In genomic region chr5:136730426-136730825, GRCh38 we compare ENCODE assay signal across 2 cellular contexts.
TF ChIP-seq lines count a peak whose summit lies in the region.

No MANE protein-coding gene starts in this region.

TF ChIP-seq in HEK293, 187 proteins besides CTCF, POLR2A, EP300 and RAD21 (continued from another document):
- TF ChIP-seq, protein P1, sequence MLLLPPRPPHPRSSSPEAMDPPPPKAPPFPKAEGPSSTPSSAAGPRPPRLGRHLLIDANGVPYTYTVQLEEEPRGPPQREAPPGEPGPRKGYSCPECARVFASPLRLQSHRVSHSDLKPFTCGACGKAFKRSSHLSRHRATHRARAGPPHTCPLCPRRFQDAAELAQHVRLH (tag by site-specific recombination; IDR thresholded peaks at IDR 0.05) = no peak
- no peak for TF ChIP-seq ZNF175 (tag by site-specific recombination; IDR thresholded peaks at IDR 0.05)
- peak; percentile 96 for TF ChIP-seq GLIS1 (tag by site-specific recombination; IDR thresholded peaks at IDR 0.05)
- TF ChIP-seq ZNF777 (tag by site-specific recombination; IDR thresholded peaks at IDR 0.05; ENCODE audit: borderline replicate concordance) = no peak
- no peak for TF ChIP-seq PRDM4 (tag by site-specific recombination; IDR thresholded peaks at IDR 0.05)
- TF ChIP-seq, protein P2, sequence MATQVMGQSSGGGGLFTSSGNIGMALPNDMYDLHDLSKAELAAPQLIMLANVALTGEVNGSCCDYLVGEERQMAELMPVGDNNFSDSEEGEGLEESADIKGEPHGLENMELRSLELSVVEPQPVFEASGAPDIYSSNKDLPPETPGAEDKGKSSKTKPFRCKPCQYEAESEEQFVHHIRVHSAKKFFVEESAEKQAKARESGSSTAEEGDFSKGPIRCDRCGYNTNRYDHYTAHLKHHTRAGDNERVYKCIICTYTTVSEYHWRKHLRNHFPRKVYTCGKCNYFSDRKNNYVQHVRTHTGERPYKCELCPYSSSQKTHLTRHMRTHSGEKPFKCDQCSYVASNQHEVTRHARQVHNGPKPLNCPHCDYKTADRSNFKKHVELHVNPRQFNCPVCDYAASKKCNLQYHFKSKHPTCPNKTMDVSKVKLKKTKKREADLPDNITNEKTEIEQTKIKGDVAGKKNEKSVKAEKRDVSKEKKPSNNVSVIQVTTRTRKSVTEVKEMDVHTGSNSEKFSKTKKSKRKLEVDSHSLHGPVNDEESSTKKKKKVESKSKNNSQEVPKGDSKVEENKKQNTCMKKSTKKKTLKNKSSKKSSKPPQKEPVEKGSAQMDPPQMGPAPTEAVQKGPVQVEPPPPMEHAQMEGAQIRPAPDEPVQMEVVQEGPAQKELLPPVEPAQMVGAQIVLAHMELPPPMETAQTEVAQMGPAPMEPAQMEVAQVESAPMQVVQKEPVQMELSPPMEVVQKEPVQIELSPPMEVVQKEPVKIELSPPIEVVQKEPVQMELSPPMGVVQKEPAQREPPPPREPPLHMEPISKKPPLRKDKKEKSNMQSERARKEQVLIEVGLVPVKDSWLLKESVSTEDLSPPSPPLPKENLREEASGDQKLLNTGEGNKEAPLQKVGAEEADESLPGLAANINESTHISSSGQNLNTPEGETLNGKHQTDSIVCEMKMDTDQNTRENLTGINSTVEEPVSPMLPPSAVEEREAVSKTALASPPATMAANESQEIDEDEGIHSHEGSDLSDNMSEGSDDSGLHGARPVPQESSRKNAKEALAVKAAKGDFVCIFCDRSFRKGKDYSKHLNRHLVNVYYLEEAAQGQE (tag by site-specific recombination; IDR thresholded peaks at IDR 0.05) = no peak
- no peak for TF ChIP-seq ZNF394 (tag by site-specific recombination; IDR thresholded peaks at IDR 0.05; ENCODE audit: borderline replicate concordance)
- TF ChIP-seq SCRT2 (tag by site-specific recombination; IDR thresholded peaks at IDR 0.05) = peak; percentile 68
- no peak for TF ChIP-seq ZNF571 (tag by site-specific recombination; IDR thresholded peaks at IDR 0.05)
- TF ChIP-seq ZNF2 (tag by site-specific recombination; IDR thresholded peaks at IDR 0.05) = no peak
- no peak for TF ChIP-seq ZNF624 (tag by site-specific recombination; IDR thresholded peaks at IDR 0.05)
- TF ChIP-seq ZNF24 (tag by site-specific recombination; IDR thresholded peaks at IDR 0.05) = no peak
- TF ChIP-seq, protein P3, sequence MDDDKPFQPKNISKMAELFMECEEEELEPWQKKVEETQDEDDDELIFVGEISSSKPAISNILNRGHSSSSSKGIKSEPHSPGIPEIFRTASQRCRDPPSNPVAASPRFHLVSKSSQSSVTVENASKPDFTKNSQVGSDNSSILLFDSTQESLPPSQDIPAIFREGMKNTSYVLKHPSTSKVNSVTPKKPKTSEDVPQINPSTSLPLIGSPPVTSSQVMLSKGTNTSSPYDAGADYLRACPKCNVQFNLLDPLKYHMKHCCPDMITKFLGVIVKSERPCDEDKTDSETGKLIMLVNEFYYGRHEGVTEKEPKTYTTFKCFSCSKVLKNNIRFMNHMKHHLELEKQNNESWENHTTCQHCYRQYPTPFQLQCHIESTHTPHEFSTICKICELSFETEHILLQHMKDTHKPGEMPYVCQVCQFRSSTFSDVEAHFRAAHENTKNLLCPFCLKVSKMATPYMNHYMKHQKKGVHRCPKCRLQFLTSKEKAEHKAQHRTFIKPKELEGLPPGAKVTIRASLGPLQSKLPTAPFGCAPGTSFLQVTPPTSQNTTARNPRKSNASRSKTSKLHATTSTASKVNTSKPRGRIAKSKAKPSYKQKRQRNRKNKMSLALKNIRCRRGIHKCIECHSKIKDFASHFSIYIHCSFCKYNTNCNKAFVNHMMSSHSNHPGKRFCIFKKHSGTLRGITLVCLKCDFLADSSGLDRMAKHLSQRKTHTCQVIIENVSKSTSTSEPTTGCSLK (tag by site-specific recombination; IDR thresholded peaks at IDR 0.05) = no peak
- no peak for TF ChIP-seq ZFP3 (tag by site-specific recombination; IDR thresholded peaks at IDR 0.05; ENCODE audit: low read depth)
- no peak for TF ChIP-seq ZNF433 (tag by site-specific recombination; IDR thresholded peaks at IDR 0.05; ENCODE audit: low read depth)

TF ChIP-seq in GM23338, 12 proteins besides CTCF, POLR2A, EP300 and RAD21 (continued from another document):
- TF ChIP-seq ZNF462 (CRISPR knock-in tag; IDR thresholded peaks at IDR 0.05) (no peak), JUNB (IDR thresholded peaks at IDR 0.05; ENCODE audit: unreplicated experiment) (no peak), EZH2phosphoT487 (IDR thresholded peaks at IDR 0.05; ENCODE audit: unreplicated experiment) (no peak), POLR2AphosphoS5 (IDR thresholded peaks at IDR 0.05; ENCODE audit: low read depth) (no peak)
- TF ChIP-seq, protein P2 (IDR thresholded peaks at IDR 0.05; ENCODE audit: unreplicated experiment) = no peak
- TF ChIP-seq, protein P4, sequence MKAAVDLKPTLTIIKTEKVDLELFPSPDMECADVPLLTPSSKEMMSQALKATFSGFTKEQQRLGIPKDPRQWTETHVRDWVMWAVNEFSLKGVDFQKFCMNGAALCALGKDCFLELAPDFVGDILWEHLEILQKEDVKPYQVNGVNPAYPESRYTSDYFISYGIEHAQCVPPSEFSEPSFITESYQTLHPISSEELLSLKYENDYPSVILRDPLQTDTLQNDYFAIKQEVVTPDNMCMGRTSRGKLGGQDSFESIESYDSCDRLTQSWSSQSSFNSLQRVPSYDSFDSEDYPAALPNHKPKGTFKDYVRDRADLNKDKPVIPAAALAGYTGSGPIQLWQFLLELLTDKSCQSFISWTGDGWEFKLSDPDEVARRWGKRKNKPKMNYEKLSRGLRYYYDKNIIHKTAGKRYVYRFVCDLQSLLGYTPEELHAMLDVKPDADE (IDR thresholded peaks at IDR 0.05) = no peak
